In genomic region chr6:147135211-147135672, GRCh38 we compare ENCODE assay signal across 12 cellular contexts.
DNase-seq lines count a peak whose midpoint lies in the region; ATAC-seq and TF ChIP-seq lines count a peak whose summit lies in the region.
"Had no signal": no experiment of that assay in that cellular context is flagged by ENCODE, and none has a peak within 500 bp of the region (broad histone marks: within the 10 kb centered on the region; RNA-seq: fewer than 3 reads in every experiment).

No MANE protein-coding gene starts in this region.

- no peaks in the 10 kb centered on the region for H3K36me3 ChIP-seq in Peyer's patch
- H3K36me3 ChIP-seq in suprapubic skin = no peaks in the 10 kb centered on the region
- H3K36me3 ChIP-seq: transverse colon had no signal

- H3K4me1 ChIP-seq in Peyer's patch (no peaks in the 10 kb centered on the region), suprapubic skin (no peaks in the 10 kb centered on the region)
- H3K4me1 ChIP-seq: transverse colon had no signal

- no peak overlapping the region for H3K27ac ChIP-seq in Peyer's patch
- no peak overlapping the region for H3K27ac ChIP-seq in suprapubic skin
- H3K27ac ChIP-seq: transverse colon had no signal

- no peak for TF ChIP-seq CTCF in fibroblast of mammary gland (conservative IDR thresholded peaks at IDR 0.05; ENCODE audit: control insufficient read depth, insufficient read depth, low read depth, low read length)
- no peak for TF ChIP-seq CTCF in Peyer's patch (IDR thresholded peaks at IDR 0.05)
- TF ChIP-seq CTCF in suprapubic skin (IDR thresholded peaks at IDR 0.05) = no peak

- H3K4me3 ChIP-seq in fibroblast of mammary gland (ENCODE audit: control insufficient read depth, low read depth, low read length) (no peak overlapping the region), Peyer's patch (no peak overlapping the region), suprapubic skin (no peak overlapping the region)
- H3K4me3 ChIP-seq: transverse colon had no signal

- no peak for ATAC-seq in HG03039 (IDR thresholded peaks at IDR 0.05; ENCODE audit: unreplicated experiment)
- ATAC-seq: HepG2 had no signal

- H3K9me3 ChIP-seq in Peyer's patch (no peaks in the 10 kb centered on the region), suprapubic skin (no peaks in the 10 kb centered on the region)
- H3K9me3 ChIP-seq: transverse colon had no signal

- H3K27me3 ChIP-seq in Peyer's patch (no peaks in the 10 kb centered on the region), suprapubic skin (no peaks in the 10 kb centered on the region)
- H3K27me3 ChIP-seq: transverse colon had no signal

- TF ChIP-seq POLR2A in Peyer's patch (IDR thresholded peaks at IDR 0.05) = no peak
- TF ChIP-seq POLR2A in suprapubic skin (IDR thresholded peaks at IDR 0.05) = no peak

- 37% methylated on average over 2 of the region's 2 CpGs for WGBS in suprapubic skin

- DNase-seq in A172 (ENCODE audit: low spot score) = peak; percentile 32
- DNase-seq in GM04504 (ENCODE audit: low read depth) = peak; percentile 87
- peak; percentile 58 for DNase-seq in OCI-M1 (lab: John Stamatoyannopoulos, UW)
- peak; percentile 100 for DNase-seq in fibroblast of mammary gland (ENCODE audit: low read depth)
- DNase-seq in Peyer's patch = no peak
- DNase-seq in suprapubic skin (ENCODE audit: low spot score in 2 of 2) = no peak
- no peak for DNase-seq in RPMI8226
- DNase-seq: CD4-positive, alpha-beta memory T cell; NCI-H2171 treated with DMSO at 0.1 percent for 48 hours; transverse colon had no signal

- TF ChIP-seq EP300 in suprapubic skin (IDR thresholded peaks at IDR 0.05) = no peak

Comparison
In these comparisons a context has a peak if more than half of its experiments do, and no peak if none do; other contexts are left out.
1. DNase-seq: peak in A172 (single experiment), GM04504 (single experiment), OCI-M1 (single experiment) and fibroblast of mammary gland (single experiment); none in Peyer's patch (0 of 3), suprapubic skin (0 of 2) and RPMI8226 (single experiment).